ENCODE assay signal across 1 cellular context in the genomic region with DNA sequence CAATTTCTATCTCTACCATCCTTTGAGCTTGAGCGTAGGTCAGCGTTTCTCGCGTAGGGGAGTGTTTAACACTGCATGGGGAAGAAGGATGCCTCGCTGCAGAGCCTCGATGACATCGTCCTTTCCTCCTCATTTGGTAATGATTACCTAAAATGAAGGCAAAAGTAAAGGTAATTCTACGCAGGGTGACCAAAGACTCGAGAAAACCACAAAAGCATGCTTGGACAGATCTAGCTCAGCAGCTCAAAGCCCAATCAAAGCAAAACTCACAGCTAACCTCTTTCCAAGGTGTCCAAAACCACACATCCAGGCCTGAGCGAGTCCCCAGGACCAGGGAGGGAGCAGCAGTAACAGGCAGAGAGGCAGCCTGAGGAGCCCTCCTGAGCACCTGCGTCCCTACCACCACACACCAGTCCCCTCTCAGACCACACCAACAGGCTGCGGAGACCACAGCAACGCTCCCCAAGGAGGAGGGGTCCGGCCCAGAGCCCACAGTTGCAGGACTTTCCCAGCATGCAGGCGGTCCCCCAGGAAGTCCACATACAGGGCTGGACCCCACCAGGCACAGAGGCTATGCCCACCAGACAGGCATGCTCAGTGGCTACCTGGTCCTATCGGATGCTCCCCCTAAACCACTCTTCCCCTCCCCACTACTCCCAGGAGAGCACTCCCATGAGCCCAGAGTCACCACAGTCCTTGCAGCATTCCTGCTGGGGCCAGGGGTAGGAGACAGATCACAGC.
TF ChIP-seq lines count a peak whose summit lies in the region.

No MANE protein-coding gene starts in this region.

TF ChIP-seq in HepG2, 621 proteins besides CTCF, POLR2A, EP300 and RAD21:
- TF ChIP-seq SALL1 (CRISPR knock-in tag; IDR thresholded peaks at IDR 0.05) (0 out of 2 replicates have a peak, but pooled peaks have one; percentile 15), NFIB (CRISPR knock-in tag; IDR thresholded peaks at IDR 0.05; ENCODE audit: borderline replicate concordance) (no peak)
- TF ChIP-seq, protein P1, sequence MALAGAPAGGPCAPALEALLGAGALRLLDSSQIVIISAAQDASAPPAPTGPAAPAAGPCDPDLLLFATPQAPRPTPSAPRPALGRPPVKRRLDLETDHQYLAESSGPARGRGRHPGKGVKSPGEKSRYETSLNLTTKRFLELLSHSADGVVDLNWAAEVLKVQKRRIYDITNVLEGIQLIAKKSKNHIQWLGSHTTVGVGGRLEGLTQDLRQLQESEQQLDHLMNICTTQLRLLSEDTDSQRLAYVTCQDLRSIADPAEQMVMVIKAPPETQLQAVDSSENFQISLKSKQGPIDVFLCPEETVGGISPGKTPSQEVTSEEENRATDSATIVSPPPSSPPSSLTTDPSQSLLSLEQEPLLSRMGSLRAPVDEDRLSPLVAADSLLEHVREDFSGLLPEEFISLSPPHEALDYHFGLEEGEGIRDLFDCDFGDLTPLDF (CRISPR knock-in tag; IDR thresholded peaks at IDR 0.05), result no peak
